In the genomic region with DNA sequence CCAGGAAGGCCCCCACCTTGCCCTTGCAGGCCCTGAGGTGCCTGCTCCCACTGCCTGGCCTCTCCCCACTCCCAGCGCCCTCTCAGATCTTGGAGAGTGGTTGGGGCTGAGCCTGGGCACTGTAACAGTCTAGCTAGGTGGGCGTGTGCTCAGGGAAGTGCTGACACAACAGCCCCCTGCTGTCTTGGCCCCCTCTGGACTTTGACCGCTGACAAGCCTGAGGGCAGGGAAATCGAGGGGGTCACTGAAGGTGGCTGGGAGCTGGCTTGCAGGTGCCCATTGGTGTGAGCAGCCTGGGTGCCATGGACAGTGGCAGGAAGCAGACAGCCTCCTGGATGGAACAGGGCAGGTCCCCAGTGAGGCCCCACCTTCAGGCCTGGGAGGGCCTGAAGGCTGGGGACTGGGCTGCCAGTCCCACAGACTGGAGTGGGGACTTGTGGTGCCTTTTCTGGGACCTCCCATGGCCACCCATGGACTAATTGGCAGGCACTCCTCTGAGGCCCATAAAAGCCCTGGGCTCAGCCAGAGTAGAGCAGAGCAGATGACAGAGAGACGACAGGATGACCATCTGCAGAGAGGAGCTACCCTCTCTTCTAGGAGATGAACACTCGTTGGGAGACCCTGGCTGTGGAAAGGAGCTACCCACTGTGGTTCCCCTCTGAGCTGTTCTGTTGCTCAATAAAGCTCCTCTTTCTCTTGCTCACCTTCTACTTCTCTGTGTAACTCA, we compare ENCODE assay signal across 21 cellular contexts.
"Had no signal": no experiment of that assay in that cellular context is flagged by ENCODE, and none has a peak within 500 bp of the region (broad histone marks: within the 10 kb centered on the region; RNA-seq: fewer than 3 reads in every experiment).

No MANE protein-coding gene starts in this region.

- H3K9me3 ChIP-seq: esophagus muscularis mucosa, gastroesophageal sphincter, neutrophil, sigmoid colon, thyroid gland had no signal

- H3K27me3 ChIP-seq: esophagus muscularis mucosa, foreskin keratinocyte, gastroesophageal sphincter, heart left ventricle, hepatocyte, left lung, neutrophil, sigmoid colon, stomach, thyroid gland had no signal

- H3K4me3 ChIP-seq: esophagus muscularis mucosa, gastroesophageal sphincter, heart left ventricle, hepatocyte, left lung, sigmoid colon, stomach, thyroid gland had no signal

- H3K9ac ChIP-seq: parathyroid adenoma had no signal

- FAIRE-seq: endothelial cell of umbilical vein had no signal

- DNase-seq: cerebellar nuclear complex; cortex of kidney; foreskin keratinocyte; left cardiac atrium; mesendoderm; naive thymus-derived CD8-positive, alpha-beta T cell; sigmoid colon; stimulated activated CD4-positive, alpha-beta T cell treated with anti-CD3 and anti-CD28 coated beads, Interleukin-2, amount 100 ng/mL, for 24 hours; stimulated activated CD4-positive, alpha-beta T cell treated with anti-CD3 and anti-CD28 coated beads, Interleukin-4, amount 100 ng/mL, for 24 hours; stimulated activated naive CD4-positive, alpha-beta T cell treated with Interleukin-2 at 50 U/mL for 16 hours; stomach; thyroid gland; trophoblast cell had no signal

- H3K4me2 ChIP-seq: hepatocyte had no signal

- H3K4me1 ChIP-seq: foreskin keratinocyte, left lung, stomach, thyroid gland had no signal

- H3K36me3 ChIP-seq: esophagus muscularis mucosa, gastroesophageal sphincter, heart left ventricle, left lung, neutrophil, sigmoid colon, stomach, thyroid gland had no signal

- H2AFZ ChIP-seq: hepatocyte, parathyroid adenoma had no signal

- ATAC-seq: foreskin keratinocyte; gastroesophageal sphincter; left cardiac atrium; left lung; naive thymus-derived CD8-positive, alpha-beta T cell had no signal

- H3K27ac ChIP-seq: esophagus muscularis mucosa, foreskin keratinocyte, gastroesophageal sphincter, heart left ventricle, hepatocyte, left lung, neutrophil, parathyroid adenoma, sigmoid colon, stomach, thyroid gland had no signal

- H3K79me2 ChIP-seq: hepatocyte, parathyroid adenoma had no signal
